Comparison of ENCODE assay signal across 1 cellular context in the genomic region with DNA sequence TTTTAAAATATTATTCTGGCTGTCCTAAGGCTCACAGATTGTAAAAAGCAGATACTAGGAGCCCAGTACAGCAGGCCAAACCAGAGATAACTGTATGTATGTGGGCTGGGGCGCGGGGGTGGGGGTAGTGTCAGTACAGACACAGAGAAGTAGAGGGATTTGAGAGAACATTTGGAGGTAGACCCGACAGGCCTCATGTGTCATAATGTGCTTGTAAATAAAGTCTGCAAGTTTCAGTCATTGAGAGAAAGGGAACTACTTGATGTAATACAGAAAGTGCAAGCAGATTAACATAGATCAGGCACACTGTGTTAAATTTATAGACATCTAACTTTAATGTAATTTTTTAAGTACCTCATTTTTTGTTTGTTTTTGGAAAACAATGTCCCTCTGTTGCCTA.
TF ChIP-seq lines count a peak whose summit lies in the region.

No MANE protein-coding gene starts in this region.

TF ChIP-seq in GM23338, 12 proteins besides CTCF, POLR2A, EP300 and RAD21 (continued from another document):
- TF ChIP-seq, protein P1, sequence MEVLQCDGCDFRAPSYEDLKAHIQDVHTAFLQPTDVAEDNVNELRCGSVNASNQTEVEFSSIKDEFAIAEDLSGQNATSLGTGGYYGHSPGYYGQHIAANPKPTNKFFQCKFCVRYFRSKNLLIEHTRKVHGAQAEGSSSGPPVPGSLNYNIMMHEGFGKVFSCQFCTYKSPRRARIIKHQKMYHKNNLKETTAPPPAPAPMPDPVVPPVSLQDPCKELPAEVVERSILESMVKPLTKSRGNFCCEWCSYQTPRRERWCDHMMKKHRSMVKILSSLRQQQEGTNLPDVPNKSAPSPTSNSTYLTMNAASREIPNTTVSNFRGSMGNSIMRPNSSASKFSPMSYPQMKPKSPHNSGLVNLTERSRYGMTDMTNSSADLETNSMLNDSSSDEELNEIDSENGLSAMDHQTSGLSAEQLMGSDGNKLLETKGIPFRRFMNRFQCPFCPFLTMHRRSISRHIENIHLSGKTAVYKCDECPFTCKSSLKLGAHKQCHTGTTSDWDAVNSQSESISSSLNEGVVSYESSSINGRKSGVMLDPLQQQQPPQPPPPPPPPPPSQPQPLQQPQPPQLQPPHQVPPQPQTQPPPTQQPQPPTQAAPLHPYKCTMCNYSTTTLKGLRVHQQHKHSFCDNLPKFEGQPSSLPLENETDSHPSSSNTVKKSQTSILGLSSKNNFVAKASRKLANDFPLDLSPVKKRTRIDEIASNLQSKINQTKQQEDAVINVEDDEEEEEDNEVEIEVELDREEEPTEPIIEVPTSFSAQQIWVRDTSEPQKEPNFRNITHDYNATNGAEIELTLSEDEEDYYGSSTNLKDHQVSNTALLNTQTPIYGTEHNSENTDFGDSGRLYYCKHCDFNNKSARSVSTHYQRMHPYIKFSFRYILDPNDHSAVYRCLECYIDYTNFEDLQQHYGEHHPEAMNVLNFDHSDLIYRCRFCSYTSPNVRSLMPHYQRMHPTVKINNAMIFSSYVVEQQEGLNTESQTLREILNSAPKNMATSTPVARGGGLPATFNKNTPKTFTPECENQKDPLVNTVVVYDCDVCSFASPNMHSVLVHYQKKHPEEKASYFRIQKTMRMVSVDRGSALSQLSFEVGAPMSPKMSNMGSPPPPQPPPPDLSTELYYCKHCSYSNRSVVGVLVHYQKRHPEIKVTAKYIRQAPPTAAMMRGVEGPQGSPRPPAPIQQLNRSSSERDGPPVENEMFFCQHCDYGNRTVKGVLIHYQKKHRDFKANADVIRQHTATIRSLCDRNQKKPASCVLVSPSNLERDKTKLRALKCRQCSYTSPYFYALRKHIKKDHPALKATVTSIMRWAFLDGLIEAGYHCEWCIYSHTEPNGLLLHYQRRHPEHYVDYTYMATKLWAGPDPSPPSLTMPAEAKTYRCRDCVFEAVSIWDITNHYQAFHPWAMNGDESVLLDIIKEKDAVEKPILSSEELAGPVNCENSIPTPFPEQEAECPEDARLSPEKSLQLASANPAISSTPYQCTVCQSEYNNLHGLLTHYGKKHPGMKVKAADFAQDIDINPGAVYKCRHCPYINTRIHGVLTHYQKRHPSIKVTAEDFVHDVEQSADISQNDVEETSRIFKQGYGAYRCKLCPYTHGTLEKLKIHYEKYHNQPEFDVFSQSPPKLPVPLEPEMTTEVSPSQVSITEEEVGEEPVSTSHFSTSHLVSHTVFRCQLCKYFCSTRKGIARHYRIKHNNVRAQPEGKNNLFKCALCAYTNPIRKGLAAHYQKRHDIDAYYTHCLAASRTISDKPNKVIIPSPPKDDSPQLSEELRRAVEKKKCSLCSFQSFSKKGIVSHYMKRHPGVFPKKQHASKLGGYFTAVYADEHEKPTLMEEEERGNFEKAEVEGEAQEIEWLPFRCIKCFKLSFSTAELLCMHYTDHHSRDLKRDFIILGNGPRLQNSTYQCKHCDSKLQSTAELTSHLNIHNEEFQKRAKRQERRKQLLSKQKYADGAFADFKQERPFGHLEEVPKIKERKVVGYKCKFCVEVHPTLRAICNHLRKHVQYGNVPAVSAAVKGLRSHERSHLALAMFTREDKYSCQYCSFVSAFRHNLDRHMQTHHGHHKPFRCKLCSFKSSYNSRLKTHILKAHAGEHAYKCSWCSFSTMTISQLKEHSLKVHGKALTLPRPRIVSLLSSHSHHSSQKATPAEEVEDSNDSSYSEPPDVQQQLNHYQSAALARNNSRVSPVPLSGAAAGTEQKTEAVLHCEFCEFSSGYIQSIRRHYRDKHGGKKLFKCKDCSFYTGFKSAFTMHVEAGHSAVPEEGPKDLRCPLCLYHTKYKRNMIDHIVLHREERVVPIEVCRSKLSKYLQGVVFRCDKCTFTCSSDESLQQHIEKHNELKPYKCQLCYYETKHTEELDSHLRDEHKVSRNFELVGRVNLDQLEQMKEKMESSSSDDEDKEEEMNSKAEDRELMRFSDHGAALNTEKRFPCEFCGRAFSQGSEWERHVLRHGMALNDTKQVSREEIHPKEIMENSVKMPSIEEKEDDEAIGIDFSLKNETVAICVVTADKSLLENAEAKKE (CRISPR knock-in tag; IDR thresholded peaks at IDR 0.05): no peak
